In genomic region chr5:172733974-172734346, GRCh38 we compare ENCODE assay signal across 13 cellular contexts. TPM values are rescaled to one million over a fixed set of nuclear protein-coding genes. Genes with fewer than 3 reads are reported as not detected.
DNase-seq lines count a peak whose midpoint lies in the region; ATAC-seq and TF ChIP-seq lines count a peak whose summit lies in the region.
"Had no signal": no experiment of that assay in that cellular context is flagged by ENCODE, and none has a peak within 500 bp of the region (broad histone marks: within the 10 kb centered on the region; RNA-seq: fewer than 3 reads in every experiment).

No MANE protein-coding gene starts in this region.

- peaks cover 0 to 8% of the 10 kb centered on the region in 2 donors for H3K27me3 Mint-ChIP-seq in natural killer cell treated with Interleukin-12 subunit alpha and Interleukin-12 subunit beta and Interleukin-15 and Interleukin-18, amount 100 ng/mL, for 72 hours
- peaks cover 17 to 18% of the 10 kb centered on the region in 2 donors for H3K27me3 Mint-ChIP-seq in natural killer cell (ENCODE audit: low read depth in 2 of 2)
- H3K27me3 Mint-ChIP-seq: activated CD4-positive, alpha-beta memory T cell treated with anti-CD3 and anti-CD28 coated beads for 36 hours; T-cell had no signal

- peaks cover 43% of the 10 kb centered on the region for H3K4me1 ChIP-seq in left ventricle myocardium inferior
- H3K4me1 ChIP-seq in prostate gland (replicated peaks), result peaks cover 8% of the 10 kb centered on the region

- TF ChIP-seq CTCF in natural killer cell (IDR thresholded peaks at IDR 0.05) (no peak), left ventricle myocardium inferior (IDR thresholded peaks at IDR 0.05; ENCODE audit: borderline replicate concordance) (no peak), prostate gland (IDR thresholded peaks at IDR 0.05) (no peak), GM10248 (IDR thresholded peaks at IDR 0.05; ENCODE audit: control extremely low read depth, extremely low read depth, low read depth, missing control alignments) (no peak)

- no peaks in the 10 kb centered on the region for H3K9me3 Mint-ChIP-seq in natural killer cell treated with Interleukin-12 subunit alpha and Interleukin-12 subunit beta and Interleukin-15 and Interleukin-18, amount 100 ng/mL, for 72 hours
- H3K9me3 Mint-ChIP-seq in natural killer cell, result no peaks in the 10 kb centered on the region
- H3K9me3 Mint-ChIP-seq: activated CD4-positive, alpha-beta memory T cell treated with anti-CD3 and anti-CD28 coated beads for 36 hours; T-cell had no signal

- intact Hi-C loops in natural killer cell (cut with micrococcal nuclease) (no loop called here), left ventricle myocardium inferior (cut with micrococcal nuclease) (no loop called here), prostate gland (cut with DNase I) (loop anchor here (5.0 kb wide), 1 partner anchor 33 kb away; no protein-coding TSS in a partner anchor)

- H3K4me3 ChIP-seq in left ventricle myocardium inferior (peak overlapping the region; percentile 4), prostate gland (no peak overlapping the region)
- H3K4me3 ChIP-seq: A549 had no signal

- no peaks in the 10 kb centered on the region for H3K36me3 Mint-ChIP-seq in natural killer cell treated with Interleukin-12 subunit alpha and Interleukin-12 subunit beta and Interleukin-15 and Interleukin-18, amount 100 ng/mL, for 72 hours
- H3K36me3 Mint-ChIP-seq in natural killer cell, result no peaks in the 10 kb centered on the region
- H3K36me3 Mint-ChIP-seq: activated CD4-positive, alpha-beta memory T cell treated with anti-CD3 and anti-CD28 coated beads for 36 hours; T-cell had no signal

- CTCF ChIA-PET in GM10248 (lab: Yijun Ruan, JAX), result interaction anchor here (0.9 to 3.2 kb wide), 8 partner anchors 19 to 199 kb away, joined by 3 to 11 read pairs (median 4); no protein-coding TSS in a partner anchor

- H3K27ac Mint-ChIP-seq in natural killer cell treated with Interleukin-12 subunit alpha and Interleukin-12 subunit beta and Interleukin-15 and Interleukin-18, amount 100 ng/mL, for 72 hours, result no peak overlapping the region
- H3K27ac Mint-ChIP-seq in natural killer cell, result no peak overlapping the region
- H3K27ac Mint-ChIP-seq: activated CD4-positive, alpha-beta memory T cell treated with anti-CD3 and anti-CD28 coated beads for 36 hours; T-cell had no signal

- H3K27ac ChIP-seq in left ventricle myocardium inferior (replicated peaks), result peak overlapping the region; percentile 94
- H3K27ac ChIP-seq in prostate gland, result peak overlapping the region; percentile 77 to 80

- ATAC-seq in natural killer cell treated with Interleukin-12 subunit alpha and Interleukin-12 subunit beta and Interleukin-15 and Interleukin-18, amount 100 ng/mL, for 72 hours, result no peak
- ATAC-seq in natural killer cell, result no peak
- ATAC-seq in GM21526 (IDR thresholded peaks at IDR 0.05; ENCODE audit: low FRiP score, unreplicated experiment), result no peak
- ATAC-seq: T-cell had no signal

- H3K36me3 ChIP-seq in left ventricle myocardium inferior (no peaks in the 10 kb centered on the region), prostate gland (no peaks in the 10 kb centered on the region)

- H3K9me3 ChIP-seq in left ventricle myocardium inferior (replicated peaks) (no peaks in the 10 kb centered on the region), prostate gland (no peaks in the 10 kb centered on the region)
- H3K9me3 ChIP-seq: A549 had no signal

- peaks cover 0 to 5% of the 10 kb centered on the region in 2 donors for H3K4me1 Mint-ChIP-seq in natural killer cell treated with Interleukin-12 subunit alpha and Interleukin-12 subunit beta and Interleukin-15 and Interleukin-18, amount 100 ng/mL, for 72 hours (ENCODE audit: low read depth in 2 of 2)
- no peaks in the 10 kb centered on the region for H3K4me1 Mint-ChIP-seq in natural killer cell
- H3K4me1 Mint-ChIP-seq: T-cell had no signal

- POLR2A ChIA-PET in GM10248 (lab: Yijun Ruan, JAX), result no interaction called here

- no peak for TF ChIP-seq POLR2A in prostate gland (IDR thresholded peaks at IDR 0.05)

- H3K27me3 ChIP-seq in left ventricle myocardium inferior (ENCODE audit: low read depth) (no peaks in the 10 kb centered on the region), prostate gland (replicated peaks; ENCODE audit: insufficient read depth) (no peaks in the 10 kb centered on the region)

- H3K4me3 Mint-ChIP-seq in natural killer cell treated with Interleukin-12 subunit alpha and Interleukin-12 subunit beta and Interleukin-15 and Interleukin-18, amount 100 ng/mL, for 72 hours, result no peak overlapping the region
- no peak overlapping the region for H3K4me3 Mint-ChIP-seq in natural killer cell
- H3K4me3 Mint-ChIP-seq: activated CD4-positive, alpha-beta memory T cell treated with anti-CD3 and anti-CD28 coated beads for 36 hours; T-cell had no signal

- peak; percentile 18 for DNase-seq in natural killer cell treated with Interleukin-12 subunit alpha and Interleukin-12 subunit beta and Interleukin-15 and Interleukin-18, amount 100 ng/mL, for 72 hours (ENCODE audit: low spot score)
- no peak for DNase-seq in natural killer cell
- DNase-seq in left ventricle myocardium inferior, result no peak
- DNase-seq in prostate gland (ENCODE audit: low spot score), result no peak
- DNase-seq in GM10248 (ENCODE audit: extremely low spot score), result no peak
- DNase-seq in NCI-H226, result no peak
- DNase-seq in NCI-H1048 (lab: John Stamatoyannopoulos, UW), result no peak
- DNase-seq: activated CD4-positive, alpha-beta memory T cell treated with anti-CD3 and anti-CD28 coated beads for 36 hours; anterior cingulate cortex; NCI-H510A treated with DMSO at 0.1 percent for 48 hours; T-cell had no signal

- WGBS in prostate gland, result 21% methylated on average over 4 of the region's 4 CpGs

RNA-seq across cellular contexts. Expression of gene DUSP1, which starts 37.0 kb away (rescaled TPM):
- 10 to 100 TPM; 12.4 to 13.6 TPM for total RNA-seq in natural killer cell treated with Interleukin-12 subunit alpha and Interleukin-12 subunit beta and Interleukin-15 and Interleukin-18, amount 100 ng/mL, for 72 hours
- 1,000 to 10,000 TPM; 1,579 to 2,725 (median 2,168) TPM for total RNA-seq in natural killer cell
- 85.0 TPM for total RNA-seq in left ventricle myocardium inferior
- 100 to 1,000 TPM; 559 to 659 TPM for total RNA-seq in prostate gland
